1 cellular context compared by ENCODE assay signal in genomic region chr22:43867839-43868652, GRCh38.
TF ChIP-seq lines count a peak whose summit lies in the region.

No MANE protein-coding gene starts in this region.

TF ChIP-seq in K562, 482 proteins besides CTCF, POLR2A, EP300 and RAD21:
- no peak for TF ChIP-seq AFF4 (CRISPR knock-in tag; IDR thresholded peaks at IDR 0.05)
- 0 out of 2 replicates have a peak, but pooled peaks have one; percentile 66 for TF ChIP-seq PRMT5 (CRISPR knock-in tag; IDR thresholded peaks at IDR 0.05)
- TF ChIP-seq GATA2 (CRISPR knock-in tag; IDR thresholded peaks at IDR 0.05), result 0 out of 2 replicates have a peak, but pooled peaks have one; percentile 13
- peak; percentile 45; the same call in 1 of the 2 replicates for TF ChIP-seq ZNF511 (CRISPR knock-in tag; IDR thresholded peaks at IDR 0.05)
- peak; percentile 50; the same call in 1 of the 2 replicates for TF ChIP-seq ZNF766 (CRISPR knock-in tag; conservative IDR thresholded peaks at IDR 0.05)
- TF ChIP-seq REST (CRISPR knock-in tag; IDR thresholded peaks at IDR 0.05; ENCODE audit: low read depth), result peak; percentile 96
- TF ChIP-seq ZNF263 (CRISPR knock-in tag; IDR thresholded peaks at IDR 0.05; ENCODE audit: borderline replicate concordance), result 0 out of 2 replicates have a peak, but pooled peaks have one; percentile 16
- TF ChIP-seq AFF1 (IDR thresholded peaks at IDR 0.05; ENCODE audit: low read depth in 1 of 2, partially characterized antibody in 2 of 2), result peak in 1 of 2 experiments; percentile 73
- TF ChIP-seq ZNF609 (CRISPR knock-in tag; IDR thresholded peaks at IDR 0.05; ENCODE audit: borderline replicate concordance), result no peak
- peak; percentile 91 for TF ChIP-seq MIER1 (IDR thresholded peaks at IDR 0.05; ENCODE audit: low read depth)
- peak; percentile 95 for TF ChIP-seq EHMT2 (IDR thresholded peaks at IDR 0.05)
- TF ChIP-seq ZSCAN32 (CRISPR knock-in tag; IDR thresholded peaks at IDR 0.05), result no peak
- TF ChIP-seq RCOR1 (IDR thresholded peaks at IDR 0.05; ENCODE audit: borderline replicate concordance in 1 of 2, low read depth in 2 of 2, low read length in 2 of 2), result 0 out of 4 replicates have a peak, but pooled peaks of 1 of the 2 experiments have one; percentile 47
